Comparison of ENCODE assay signal across 27 cellular contexts in the genomic region with DNA sequence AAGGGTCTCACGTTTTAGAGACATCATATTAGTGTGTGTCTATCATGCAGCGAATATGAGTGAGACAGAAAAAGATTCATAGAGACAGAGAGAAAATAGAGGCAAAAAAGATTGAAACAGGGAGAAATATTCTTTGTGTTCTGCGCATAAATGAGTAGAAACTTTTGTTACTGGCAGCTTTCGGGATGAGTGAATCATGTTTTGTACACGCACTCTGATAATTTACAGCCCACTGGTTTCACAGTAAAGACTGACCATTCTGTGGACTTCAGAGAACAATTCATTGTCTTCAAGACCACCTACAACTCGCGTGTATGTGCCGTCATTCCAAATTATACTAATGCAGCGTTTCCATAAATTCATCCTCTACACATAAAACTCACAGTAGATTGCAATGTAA.
"Had no signal": no experiment of that assay in that cellular context is flagged by ENCODE, and none has a peak within 500 bp of the region (broad histone marks: within the 10 kb centered on the region; RNA-seq: fewer than 3 reads in every experiment).

No MANE protein-coding gene starts in this region.

- H3K36me3 ChIP-seq: neutrophil, pancreas, prostate gland, right lobe of liver, sigmoid colon, stomach, thoracic aorta, thyroid gland, transverse colon, upper lobe of right lung, uterus had no signal

- H3K9me3 Mint-ChIP-seq: naive thymus-derived CD8-positive, alpha-beta T cell; stimulated activated effector memory CD8-positive, alpha-beta T cell treated with anti-CD3 and anti-CD28 coated beads, Interleukin-12 subunit alpha, Interleukin-12 subunit beta, amount 100 ng/mL, for 72 hours; stimulated activated naive CD8-positive, alpha-beta T cell treated with anti-CD3 and anti-CD28 coated beads, Interleukin-15, Interleukin-2, amounts not matched to agents 100 ng/mL and 50 ng/mL, for 24 hours had no signal

- FAIRE-seq: pancreas, small intestine had no signal

- H3K27me3 ChIP-seq: pancreas, right lobe of liver, thyroid gland, transverse colon, upper lobe of right lung, uterus had no signal

- H3K4me3 Mint-ChIP-seq: naive thymus-derived CD8-positive, alpha-beta T cell; natural killer cell treated with Interleukin-12 subunit alpha and Interleukin-12 subunit beta and Interleukin-15 and Interleukin-18, amount 100 ng/mL, for 72 hours; nephron progenitor cell; neural crest cell; stimulated activated effector memory CD8-positive, alpha-beta T cell treated with anti-CD3 and anti-CD28 coated beads, Interleukin-12 subunit alpha, Interleukin-12 subunit beta, amount 100 ng/mL, for 72 hours; stimulated activated naive B cell treated with anti-CD40 and anti-IgM and Interleukin-4, amounts not matched to agents 10 μg/mL and 1 μg/mL and 100 μg/mL, for 72 hours; stimulated activated naive CD8-positive, alpha-beta T cell treated with anti-CD3 and anti-CD28 coated beads, Interleukin-15, Interleukin-2, amounts not matched to agents 100 ng/mL and 50 ng/mL, for 24 hours; type B pancreatic cell had no signal

- H3K27ac Mint-ChIP-seq: natural killer cell treated with Interleukin-12 subunit alpha and Interleukin-12 subunit beta and Interleukin-15 and Interleukin-18, amount 100 ng/mL, for 72 hours; nephron progenitor cell; stimulated activated effector memory CD8-positive, alpha-beta T cell treated with anti-CD3 and anti-CD28 coated beads, Interleukin-12 subunit alpha, Interleukin-12 subunit beta, amount 100 ng/mL, for 72 hours; stimulated activated naive B cell treated with anti-CD40 and anti-IgM and Interleukin-4, amounts not matched to agents 10 μg/mL and 1 μg/mL and 100 μg/mL, for 72 hours; stimulated activated naive CD8-positive, alpha-beta T cell treated with anti-CD3 and anti-CD28 coated beads, Interleukin-15, Interleukin-2, amounts not matched to agents 100 ng/mL and 50 ng/mL, for 24 hours; type B pancreatic cell had no signal

- H3K4me3 ChIP-seq: pancreas, prostate gland, right lobe of liver, sigmoid colon, stomach, thoracic aorta, thyroid gland, transverse colon, upper lobe of right lung, uterus had no signal

- H3K4me1 ChIP-seq: prostate gland, right lobe of liver, sigmoid colon, stomach, transverse colon, upper lobe of right lung, uterus had no signal

- DNase-seq: naive thymus-derived CD8-positive, alpha-beta T cell; nephron progenitor cell; nucleus accumbens; pancreas; right cardiac atrium; right lobe of liver; sigmoid colon; small intestine; stimulated activated CD4-positive, alpha-beta T cell treated with anti-CD3 and anti-CD28 coated beads, Interleukin-15, amount 100 ng/mL, for 24 hours; stimulated activated CD4-positive, alpha-beta T cell treated with anti-CD3 and anti-CD28 coated beads, Interleukin-2, amount 100 ng/mL, for 24 hours; stimulated activated CD4-positive, alpha-beta T cell treated with anti-CD3 and anti-CD28 coated beads, Interleukin-2, amount 100 ng/mL, for 48 hours; stimulated activated CD4-positive, alpha-beta T cell treated with anti-CD3 and anti-CD28 coated beads, Interleukin-4, amount 100 ng/mL, for 24 hours; stimulated activated naive B cell treated with anti-CD40 and anti-IgM and Interleukin-4, amounts not matched to agents 10 μg/mL and 1 μg/mL and 100 μg/mL, for 72 hours; stimulated activated naive CD4-positive, alpha-beta T cell treated with Interleukin-2 at 50 U/mL for 16 hours; stomach; thyroid gland; transverse colon; upper lobe of right lung; uterus had no signal

- H3K4me1 Mint-ChIP-seq: stimulated activated effector memory CD8-positive, alpha-beta T cell treated with anti-CD3 and anti-CD28 coated beads, Interleukin-12 subunit alpha, Interleukin-12 subunit beta, amount 100 ng/mL, for 72 hours; stimulated activated naive B cell treated with anti-CD40 and anti-IgM and Interleukin-4, amounts not matched to agents 10 μg/mL and 1 μg/mL and 100 μg/mL, for 72 hours had no signal

- H3K27me3 Mint-ChIP-seq: type B pancreatic cell had no signal

- H3K36me3 Mint-ChIP-seq: natural killer cell treated with Interleukin-12 subunit alpha and Interleukin-12 subunit beta and Interleukin-15 and Interleukin-18, amount 100 ng/mL, for 72 hours; stimulated activated effector memory CD8-positive, alpha-beta T cell treated with anti-CD3 and anti-CD28 coated beads, Interleukin-12 subunit alpha, Interleukin-12 subunit beta, amount 100 ng/mL, for 72 hours; stimulated activated naive B cell treated with anti-CD40 and anti-IgM and Interleukin-4, amounts not matched to agents 10 μg/mL and 1 μg/mL and 100 μg/mL, for 72 hours had no signal

- H3K27ac ChIP-seq: neutrophil, pancreas, prostate gland, right lobe of liver, sigmoid colon, stomach, thoracic aorta, thyroid gland, transverse colon, upper lobe of right lung, uterus had no signal

- H3K9me3 ChIP-seq: neutrophil, pancreas, prostate gland, right lobe of liver, sigmoid colon, stomach, thoracic aorta, thyroid gland, transverse colon, upper lobe of right lung, uterus had no signal

- ATAC-seq: naive thymus-derived CD8-positive, alpha-beta T cell; natural killer cell treated with Interleukin-12 subunit alpha and Interleukin-12 subunit beta and Interleukin-15 and Interleukin-18, amount 100 ng/mL, for 72 hours; right cardiac atrium; right lobe of liver; stimulated activated effector memory CD8-positive, alpha-beta T cell treated with anti-CD3 and anti-CD28 coated beads, Interleukin-12 subunit alpha, Interleukin-12 subunit beta, amount 100 ng/mL, for 72 hours; stimulated activated naive B cell treated with anti-CD40 and anti-IgM and Interleukin-4, amounts not matched to agents 10 μg/mL and 1 μg/mL and 100 μg/mL, for 72 hours; upper lobe of right lung had no signal
